22 cellular contexts compared by ENCODE assay signal in genomic region chr22:46972901-46973831, GRCh38.
DNase-seq lines count a peak whose midpoint lies in the region; ATAC-seq and TF ChIP-seq lines count a peak whose summit lies in the region.
"Had no signal": no experiment of that assay in that cellular context is flagged by ENCODE, and none has a peak within 500 bp of the region (broad histone marks: within the 10 kb centered on the region; RNA-seq: fewer than 3 reads in every experiment).

No MANE protein-coding gene starts in this region.

- no peak for TF ChIP-seq CTCF in AG10803 (conservative IDR thresholded peaks at IDR 0.05; ENCODE audit: low read length)
- TF ChIP-seq CTCF in coronary artery (IDR thresholded peaks at IDR 0.05) = no peak
- no peak for TF ChIP-seq CTCF in heart left ventricle (IDR thresholded peaks at IDR 0.05)
- TF ChIP-seq CTCF in nephron progenitor cell (IDR thresholded peaks at IDR 0.05) = no peak

- H3K36me3 ChIP-seq in heart left ventricle = peaks cover 0 to 40% (median 8%) of the 10 kb centered on the region in 9 donors
- no peaks in the 10 kb centered on the region for H3K36me3 ChIP-seq in MG63
- H3K36me3 ChIP-seq: SJSA1 had no signal

- H3K9me3 ChIP-seq in heart left ventricle (no peaks in the 10 kb centered on the region), MG63 (no peaks in the 10 kb centered on the region)
- H3K9me3 ChIP-seq: A549, SJSA1 had no signal

- no peaks in the 10 kb centered on the region for H3K9me3 Mint-ChIP-seq in nephron progenitor cell
- H3K9me3 Mint-ChIP-seq: CD8-positive, alpha-beta T cell; HFFc6 had no signal

- no peak overlapping the region for H3K4me3 Mint-ChIP-seq in nephron progenitor cell
- H3K4me3 Mint-ChIP-seq: CD8-positive, alpha-beta T cell; HFFc6 had no signal

- H3K27ac Mint-ChIP-seq in nephron progenitor cell = peak overlapping the region; percentile 22
- H3K27ac Mint-ChIP-seq: CD8-positive, alpha-beta T cell; HFFc6 had no signal

- peaks cover 0 to 35% (median 24%) of the 10 kb centered on the region in 12 donors for H3K4me1 ChIP-seq in heart left ventricle
- H3K4me1 ChIP-seq: A549, SJSA1 had no signal

- no peak overlapping the region for H3K27ac ChIP-seq in coronary artery
- H3K27ac ChIP-seq in heart left ventricle = no peak overlapping the region
- H3K27ac ChIP-seq: A549, KMS-11, SJSA1 had no signal

- DNase-seq in AG10803 (ENCODE audit: low read depth) (peak; percentile 6), coronary artery (ENCODE audit: low spot score) (peak; percentile 65), heart left ventricle (peak in 2 of 5 donors; percentile 32 to 57), nephron progenitor cell (no peak), MG63 (no peak), OCI-M2 (lab: John Stamatoyannopoulos, UW; ENCODE audit: unreplicated experiment) (no peak)
- DNase-seq in stimulated activated CD8-positive, alpha-beta memory T cell treated with anti-CD3 and anti-CD28 coated beads, Interleukin-4, amount 100 ng/mL, for 48 hours = no peak
- DNase-seq: Calu3; CD8-positive, alpha-beta T cell; GF-D8; HFFc6; NCI-H1417; NCI-H187; NCI-H2107; NCI-H510A treated with DMSO at 0.1 percent for 48 hours; NCI-H774 had no signal

- 75 to 87% (median 81%) methylated on average over 32 of the region's 32 CpGs for WGBS in heart left ventricle, 4 donors

- no peak overlapping the region for H3K4me3 ChIP-seq in AG10803 (ENCODE audit: low read length)
- H3K4me3 ChIP-seq in coronary artery = no peak overlapping the region
- no peak overlapping the region for H3K4me3 ChIP-seq in heart left ventricle
- H3K4me3 ChIP-seq in MG63 = no peak overlapping the region
- H3K4me3 ChIP-seq: A549; BLaER1 treated with 17β-estradiol and CSF1 and Interleukin-3, amounts not matched to agents 10 nM and 100 nM; GM12878; SJSA1 had no signal

- intact Hi-C loops in heart left ventricle (cut with DNase I) = loop anchor here in 1 of 10 donors (5.0 kb wide), 1 partner anchor 59 kb away; no protein-coding TSS in a partner anchor

- H3K4me1 Mint-ChIP-seq in nephron progenitor cell = peaks cover 50% of the 10 kb centered on the region

- ATAC-seq in heart left ventricle (peak in 3 of 4 donors; percentile 25 to 50 (median 50)), HG03432 (IDR thresholded peaks at IDR 0.05; ENCODE audit: unreplicated experiment) (no peak)
- ATAC-seq: A549; CD8-positive, alpha-beta T cell; GM12878 had no signal

- peaks cover 2% of the 10 kb centered on the region for H3K27me3 Mint-ChIP-seq in nephron progenitor cell (ENCODE audit: low read depth, poor library complexity)

- H3K36me3 Mint-ChIP-seq in nephron progenitor cell (ENCODE audit: low read depth) = peaks cover 35% of the 10 kb centered on the region

- no peaks in the 10 kb centered on the region for H3K27me3 ChIP-seq in heart left ventricle
- H3K27me3 ChIP-seq in MG63 = no peaks in the 10 kb centered on the region
- H3K27me3 ChIP-seq: BLaER1 treated with 17β-estradiol and CSF1 and Interleukin-3, amounts not matched to agents 10 nM and 100 nM; SJSA1 had no signal

- no peak for TF ChIP-seq POLR2A in heart left ventricle (IDR thresholded peaks at IDR 0.05)

Comparison
In these comparisons a context has a peak if more than half of its experiments do, and no peak if none do; other contexts are left out.
1. DNase-seq: peak in AG10803 (single experiment) and coronary artery (single experiment); none in nephron progenitor cell (single experiment), stimulated activated CD8-positive, alpha-beta memory T cell treated with anti-CD3 and anti-CD28 coated beads, Interleukin-4, amount 100 ng/mL, for 48 hours (single experiment), MG63 (single experiment) and OCI-M2 (single experiment).